In genomic region chr15:101176625-101177024, GRCh38 we compare ENCODE assay signal across 12 cellular contexts.
DNase-seq lines count a peak whose midpoint lies in the region; ATAC-seq, FAIRE-seq and TF ChIP-seq lines count a peak whose summit lies in the region.
"Had no signal": no experiment of that assay in that cellular context is flagged by ENCODE, and none has a peak within 500 bp of the region (broad histone marks: within the 10 kb centered on the region; RNA-seq: fewer than 3 reads in every experiment).

No MANE protein-coding gene starts in this region.

- H2AFZ ChIP-seq in keratinocyte (ENCODE audit: control insufficient read depth, low read length) = no peak overlapping the region

- peaks cover 75% of the 10 kb centered on the region for H3K4me1 ChIP-seq in keratinocyte (ENCODE audit: control insufficient read depth, extremely low read depth, insufficient read depth, low read length)
- H3K4me1 ChIP-seq in transverse colon = peaks cover 0 to 13% (median 3%) of the 10 kb centered on the region in 4 donors

- H3K4me3 Mint-ChIP-seq in immature natural killer cell = no peak overlapping the region
- H3K4me3 Mint-ChIP-seq: activated CD4-positive, alpha-beta memory T cell treated with anti-CD3 and anti-CD28 coated beads, Interleukin-2, amount 10 ng/mL, durations not matched to agents 7 days and 5 days had no signal

- DNase-seq in activated effector memory CD4-positive, alpha-beta T cell treated with anti-CD3 and anti-CD28 coated beads, Interleukin-2, amount 50 U/mL, for 16 hours = peak; percentile 28
- DNase-seq in activated effector memory CD4-positive, alpha-beta T cell treated with Interleukin-2 at 50 U/mL for 16 hours = no peak
- DNase-seq in bronchial epithelial cell (ENCODE audit: low read depth) (peak; percentile 59), keratinocyte (ENCODE audit: low read depth, low spot score) (no peak), transverse colon (no peak), immature natural killer cell (no peak), frontal cortex (ENCODE audit: low spot score in 2 of 2) (no peak)
- DNase-seq: activated CD4-positive, alpha-beta memory T cell treated with anti-CD3 and anti-CD28 coated beads, Interleukin-2, amount 10 ng/mL, durations not matched to agents 7 days and 5 days; testis had no signal

- no peak overlapping the region for H3K9ac ChIP-seq in keratinocyte (ENCODE audit: control insufficient read depth, extremely low read depth, insufficient read depth, low read length)

- H3K27ac ChIP-seq in keratinocyte (ENCODE audit: control insufficient read depth, insufficient read depth, low read length) (peak overlapping the region; percentile 18), transverse colon (peak overlapping the region in 3 of 4 donors; percentile 0 to 2 (median 1))
- H3K27ac ChIP-seq: SK-N-MC had no signal

- no peak for FAIRE-seq in bronchial epithelial cell (lab: Jason Lieb, UNC)
- no peak for FAIRE-seq in keratinocyte (lab: Jason Lieb, UNC)
- FAIRE-seq in frontal cortex (lab: Jason Lieb, UNC) = no peak
- FAIRE-seq: GM19239 had no signal

- in situ Hi-C loops in transverse colon (cut with MboI; ENCODE audit: low pct_ligation_motif_present in 1 of 4, low pct_unique_long_range_greater_than_20kb in 1 of 4, low sequenced_read_pairs in 3 of 4) = no loop called here

- TF ChIP-seq CTCF in bronchial epithelial cell (IDR thresholded peaks at IDR 0.05; ENCODE audit: insufficient read depth, low read length, severe bottlenecking) (no peak), keratinocyte (optimal IDR thresholded peaks at IDR 0.05 in 1 of 3, IDR thresholded peaks at IDR 0.05 in 1 of 3, conservative IDR thresholded peaks at IDR 0.05 in 1 of 3; ENCODE audit: extremely low read depth in 1 of 3, insufficient read depth in 2 of 3, low read length in 3 of 3) (no peak), transverse colon (IDR thresholded peaks at IDR 0.05) (no peak)

- peak overlapping the region in 1 of 6 donors; percentile 9 for H3K27ac Mint-ChIP-seq in immature natural killer cell
- H3K27ac Mint-ChIP-seq: activated CD4-positive, alpha-beta memory T cell treated with anti-CD3 and anti-CD28 coated beads, Interleukin-2, amount 10 ng/mL, durations not matched to agents 7 days and 5 days had no signal

- TF ChIP-seq EP300 in transverse colon (IDR thresholded peaks at IDR 0.05; ENCODE audit: low read depth) = no peak

- H3K9me3 Mint-ChIP-seq in immature natural killer cell = no peaks in the 10 kb centered on the region
- H3K9me3 Mint-ChIP-seq: activated CD4-positive, alpha-beta memory T cell treated with anti-CD3 and anti-CD28 coated beads, Interleukin-2, amount 10 ng/mL, durations not matched to agents 7 days and 5 days had no signal

- no peaks in the 10 kb centered on the region for H3K9me1 ChIP-seq in keratinocyte (ENCODE audit: control insufficient read depth, extremely low read depth, insufficient read depth, low read length)

- H3K27me3 ChIP-seq in bronchial epithelial cell (ENCODE audit: control insufficient read depth, insufficient read depth, low read length) (no peaks in the 10 kb centered on the region), keratinocyte (ENCODE audit: control insufficient read depth, extremely low read depth, insufficient read depth, low read length) (no peaks in the 10 kb centered on the region), transverse colon (no peaks in the 10 kb centered on the region)
- H3K27me3 ChIP-seq: testis had no signal

- dilution Hi-C loops in keratinocyte (cut with MboI; ENCODE audit: extremely low pct_ligation_motif_present, low sequenced_read_pairs) = no loop called here

- WGBS in transverse colon (ENCODE audit: low coverage in 1 of 2), 2 donors = 67 to 68% methylated on average over 5 of the region's 5 CpGs

- TF ChIP-seq POLR2A in transverse colon (IDR thresholded peaks at IDR 0.05) = no peak

- H3K9me3 ChIP-seq in keratinocyte (ENCODE audit: control insufficient read depth, low read depth, low read length) (no peaks in the 10 kb centered on the region), transverse colon (no peaks in the 10 kb centered on the region)
- H3K9me3 ChIP-seq: testis had no signal

- H3K27me3 Mint-ChIP-seq in immature natural killer cell (ENCODE audit: low read depth in 3 of 3) = no peaks in the 10 kb centered on the region
- H3K27me3 Mint-ChIP-seq: activated CD4-positive, alpha-beta memory T cell treated with anti-CD3 and anti-CD28 coated beads, Interleukin-2, amount 10 ng/mL, durations not matched to agents 7 days and 5 days had no signal

- peaks cover 13 to 16% of the 10 kb centered on the region in 2 donors for H3K4me1 Mint-ChIP-seq in immature natural killer cell

- no peak overlapping the region for H3K4me2 ChIP-seq in keratinocyte (ENCODE audit: control insufficient read depth, extremely low read depth, insufficient read depth, low read depth, low read length)

- peaks cover 6 to 19% (median 8%) of the 10 kb centered on the region in 3 donors for H3K36me3 Mint-ChIP-seq in immature natural killer cell

- peaks cover 19% of the 10 kb centered on the region for H3K79me2 ChIP-seq in keratinocyte (ENCODE audit: control insufficient read depth, insufficient read depth, low read length)

- ATAC-seq in HG02840 (IDR thresholded peaks at IDR 0.05; ENCODE audit: low FRiP score, unreplicated experiment) = no peak

- peaks cover 2% of the 10 kb centered on the region for H3K36me3 ChIP-seq in bronchial epithelial cell (ENCODE audit: control insufficient read depth, insufficient read depth, low read length)
- H3K36me3 ChIP-seq in keratinocyte (ENCODE audit: control insufficient read depth in 2 of 2, extremely low read depth in 1 of 2, insufficient read depth in 2 of 2, low read length in 2 of 2) = peaks cover 3 to 12% of the 10 kb centered on the region in 2 experiments
- H3K36me3 ChIP-seq in transverse colon = peaks cover 0 to 8% (median 0%) of the 10 kb centered on the region in 4 donors

- no peak overlapping the region for H3K4me3 ChIP-seq in bronchial epithelial cell (ENCODE audit: low read depth, low read length)
- no peak overlapping the region for H3K4me3 ChIP-seq in keratinocyte (ENCODE audit: control insufficient read depth in 2 of 3, extremely low read depth in 1 of 3, insufficient read depth in 2 of 3, low read depth in 1 of 3, low read length in 3 of 3)
- no peak overlapping the region for H3K4me3 ChIP-seq in transverse colon
- H3K4me3 ChIP-seq: SK-N-MC, testis had no signal

- intact Hi-C loops in transverse colon (cut with DNase I; ENCODE audit: low total_unique reads) = no loop called here

- no peaks in the 10 kb centered on the region for H4K20me1 ChIP-seq in keratinocyte (ENCODE audit: control insufficient read depth, extremely low read depth, insufficient read depth, low read length)

Comparison
In these comparisons a context has a peak if more than half of its experiments do, and no peak if none do; other contexts are left out.
1. DNase-seq: peak in activated effector memory CD4-positive, alpha-beta T cell treated with anti-CD3 and anti-CD28 coated beads, Interleukin-2, amount 50 U/mL, for 16 hours (single experiment) and bronchial epithelial cell (single experiment); none in activated effector memory CD4-positive, alpha-beta T cell treated with Interleukin-2 at 50 U/mL for 16 hours (single experiment), keratinocyte (single experiment), transverse colon (single experiment), immature natural killer cell (0 of 3) and frontal cortex (0 of 2).